16 cellular contexts compared by ENCODE assay signal in genomic region chr13:95180513-95181245, GRCh38.
DNase-seq lines count a peak whose midpoint lies in the region; ATAC-seq, FAIRE-seq and TF ChIP-seq lines count a peak whose summit lies in the region.
"Had no signal": no experiment of that assay in that cellular context is flagged by ENCODE, and none has a peak within 500 bp of the region (broad histone marks: within the 10 kb centered on the region; RNA-seq: fewer than 3 reads in every experiment).

No MANE protein-coding gene starts in this region.

- no peak for DNase-seq in T-helper 2 cell treated with Interferon-gamma antibody and Interleukin-4, amounts not matched to agents 5 μg/mL and 100 μg/mL, for 36 hours (ENCODE audit: low spot score)
- peak; percentile 5 for DNase-seq in iris pigment epithelial cell (ENCODE audit: low read depth)
- peak; percentile 76 for DNase-seq in small intestine
- no peak for DNase-seq in PC-3
- DNase-seq: activated CD4-positive, alpha-beta T cell treated with anti-CD3 and anti-CD28 coated beads, Interleukin-2, amount 50 U/mL, for 48 hours; CD8-positive, alpha-beta T cell; effector CD4-positive, alpha-beta T cell; GDM1; naive B cell; NCI-H1436 treated with DMSO at 0.1 percent for 48 hours; NCI-H82; stimulated activated naive CD8-positive, alpha-beta T cell treated with anti-CD3 and anti-CD28 coated beads, Interleukin-15, Interleukin-2, amounts not matched to agents 100 U/mL and 50 U/mL, for 24 hours had no signal

- ATAC-seq in GM19395 (IDR thresholded peaks at IDR 0.05; ENCODE audit: unreplicated experiment) (peak; percentile 3), HG03439 (IDR thresholded peaks at IDR 0.05; ENCODE audit: unreplicated experiment) (no peak), GM18907 (IDR thresholded peaks at IDR 0.05; ENCODE audit: unreplicated experiment) (no peak), PC-3 (no peak)
- ATAC-seq: CD8-positive, alpha-beta T cell; stimulated activated naive CD8-positive, alpha-beta T cell treated with anti-CD3 and anti-CD28 coated beads, Interleukin-15, Interleukin-2, amounts not matched to agents 100 U/mL and 50 U/mL, for 24 hours had no signal

- no peak overlapping the region for H3K27ac ChIP-seq in small intestine (ENCODE audit: low read depth in 1 of 2, low read length in 1 of 2)
- H3K27ac ChIP-seq in PC-3 (ENCODE audit: low read length), result no peak overlapping the region
- H3K27ac ChIP-seq: ascending aorta had no signal

- H3K4me1 Mint-ChIP-seq in T-helper 2 cell treated with Interferon-gamma antibody and Interleukin-4, amounts not matched to agents 5 μg/mL and 100 μg/mL, for 36 hours (ENCODE audit: low read depth), result peaks cover 61% of the 10 kb centered on the region

- POLR2A ChIA-PET in PC-3 (lab: Charles Lee; ENCODE audit: unreplicated experiment), result no interaction called here

- no peak overlapping the region for H3K4me3 ChIP-seq in small intestine (ENCODE audit: low read depth in 1 of 2, low read length in 2 of 2)
- no peak overlapping the region for H3K4me3 ChIP-seq in PC-3 (ENCODE audit: low read length)
- H3K4me3 ChIP-seq: ascending aorta had no signal

- H3K9me3 Mint-ChIP-seq in T-helper 2 cell treated with Interferon-gamma antibody and Interleukin-4, amounts not matched to agents 5 μg/mL and 100 μg/mL, for 36 hours, result peaks cover 26% of the 10 kb centered on the region

- BruUV-seq in PC-3 (replicated peaks; lab: Mats Ljungman, UMichigan), result no TSS peak

- no peak for TF ChIP-seq CTCF in PC-3 (conservative IDR thresholded peaks at IDR 0.05; ENCODE audit: low read depth, low read length)

- intact Hi-C loops in PC-3 (cut with micrococcal nuclease), result no loop called here

- H3K36me3 Mint-ChIP-seq in T-helper 2 cell treated with Interferon-gamma antibody and Interleukin-4, amounts not matched to agents 5 μg/mL and 100 μg/mL, for 36 hours (ENCODE audit: low read depth), result peaks cover 48% of the 10 kb centered on the region

- H3K4me2 ChIP-seq in PC-3 (ENCODE audit: low read length), result no peak overlapping the region

- no peaks in the 10 kb centered on the region for H3K36me3 ChIP-seq in small intestine (ENCODE audit: control insufficient read depth in 2 of 2, insufficient read depth in 2 of 2, low read length in 2 of 2)
- no peaks in the 10 kb centered on the region for H3K36me3 ChIP-seq in PC-3 (ENCODE audit: low read depth, low read length)
- H3K36me3 ChIP-seq: ascending aorta had no signal

- no peak overlapping the region for H3K9ac ChIP-seq in PC-3 (ENCODE audit: low read length)

- no peaks in the 10 kb centered on the region for H3F3A ChIP-seq in PC-3 (ENCODE audit: low read length, unreplicated experiment)

- H3K9me3 ChIP-seq in small intestine (ENCODE audit: control insufficient read depth, low read depth), result no peaks in the 10 kb centered on the region
- H3K9me3 ChIP-seq in PC-3 (ENCODE audit: low read length), result no peaks in the 10 kb centered on the region
- H3K9me3 ChIP-seq: ascending aorta had no signal

- FAIRE-seq in small intestine (lab: Jason Lieb, UNC), result no peak

- H3K4me1 ChIP-seq in small intestine (ENCODE audit: control insufficient read depth in 2 of 2, insufficient read depth in 1 of 2, low read depth in 1 of 2, low read length in 1 of 2) (no peaks in the 10 kb centered on the region), PC-3 (ENCODE audit: insufficient read depth, low read length) (no peaks in the 10 kb centered on the region)
- H3K4me1 ChIP-seq: ascending aorta had no signal

- no peaks in the 10 kb centered on the region for H3K9me2 ChIP-seq in PC-3 (replicated peaks; ENCODE audit: low read length)

- 38 to 52% (median 51%) methylated on average over 5 of the region's 5 CpGs for WGBS in small intestine, 3 donors

- no peaks in the 10 kb centered on the region for H3K27me3 Mint-ChIP-seq in T-helper 2 cell treated with Interferon-gamma antibody and Interleukin-4, amounts not matched to agents 5 μg/mL and 100 μg/mL, for 36 hours (ENCODE audit: low read depth)
- H3K27me3 Mint-ChIP-seq: naive B cell had no signal

- CTCF ChIA-PET in PC-3 (lab: Charles Lee), result no interaction called here

- no peaks in the 10 kb centered on the region for H4K20me1 ChIP-seq in PC-3 (ENCODE audit: low read length)

- H3K79me2 ChIP-seq in PC-3 (ENCODE audit: low read length), result no peaks in the 10 kb centered on the region

- H2AFZ ChIP-seq in PC-3 (ENCODE audit: low read length), result no peak overlapping the region

- H3K4me3 Mint-ChIP-seq in T-helper 2 cell treated with Interferon-gamma antibody and Interleukin-4, amounts not matched to agents 5 μg/mL and 100 μg/mL, for 36 hours, result no peak overlapping the region
- H3K4me3 Mint-ChIP-seq: CD8-positive, alpha-beta T cell; naive B cell had no signal

- H3K27me3 ChIP-seq in small intestine (ENCODE audit: control insufficient read depth in 2 of 2, insufficient read depth in 2 of 2, low read length in 2 of 2), result no peaks in the 10 kb centered on the region
- H3K27me3 ChIP-seq in PC-3 (ENCODE audit: low read length), result no peaks in the 10 kb centered on the region
- H3K27me3 ChIP-seq: ascending aorta had no signal

- peak overlapping the region; percentile 5 for H3K27ac Mint-ChIP-seq in T-helper 2 cell treated with Interferon-gamma antibody and Interleukin-4, amounts not matched to agents 5 μg/mL and 100 μg/mL, for 36 hours
- H3K27ac Mint-ChIP-seq: CD8-positive, alpha-beta T cell; naive B cell had no signal

Comparison
In these comparisons a context has a peak if more than half of its experiments do, and no peak if none do; other contexts are left out.
1. DNase-seq: peak in iris pigment epithelial cell (single experiment) and small intestine (single experiment); none in T-helper 2 cell treated with Interferon-gamma antibody and Interleukin-4, amounts not matched to agents 5 μg/mL and 100 μg/mL, for 36 hours (single experiment) and PC-3 (single experiment).